21 cellular contexts compared by ENCODE assay signal in genomic region chr6:1262704-1263038, GRCh38. TPM values are rescaled to one million over a fixed set of nuclear protein-coding genes. Genes with fewer than 3 reads are reported as not detected.
DNase-seq lines count a peak whose midpoint lies in the region; TF ChIP-seq lines count a peak whose summit lies in the region.
"Had no signal": no experiment of that assay in that cellular context is flagged by ENCODE, and none has a peak within 500 bp of the region (broad histone marks: within the 10 kb centered on the region; RNA-seq: fewer than 3 reads in every experiment).

No MANE protein-coding gene starts in this region.

- H4K20me1 ChIP-seq in PC-9 (ENCODE audit: insufficient read depth): no peaks in the 10 kb centered on the region
- no peaks in the 10 kb centered on the region for H4K20me1 ChIP-seq in smooth muscle cell (ENCODE audit: low read depth)
- H4K20me1 ChIP-seq: BLaER1 had no signal

- peak overlapping the region; percentile 100 for H3K27ac Mint-ChIP-seq in Caco-2 (ENCODE audit: unreplicated experiment)
- H3K27ac Mint-ChIP-seq in activated T-helper 2 cell treated with anti-CD3 and anti-CD28 coated beads, Interferon-gamma antibody, Interleukin-2, Interleukin-4, amounts not matched to agents 10 μg/mL and 5 μg/mL and 100 μg/mL, durations not matched to agents 14 hours and 24 hours and 36 hours: no peak overlapping the region
- H3K27ac Mint-ChIP-seq: CD4-positive, alpha-beta memory T cell; CD4-positive, CD25-positive, alpha-beta regulatory T cell; CD8-positive, alpha-beta memory T cell had no signal

- no peaks in the 10 kb centered on the region for H3K27me3 ChIP-seq in Caco-2 (replicated peaks; ENCODE audit: control insufficient read depth, insufficient read depth, low read length)
- H3K27me3 ChIP-seq in PC-9 (ENCODE audit: insufficient read depth, low read depth): no peaks in the 10 kb centered on the region
- H3K27me3 ChIP-seq in smooth muscle cell (ENCODE audit: low read depth): no peaks in the 10 kb centered on the region
- H3K27me3 ChIP-seq: BE2C, BLaER1 had no signal

- H3F3A ChIP-seq in PC-9 (ENCODE audit: insufficient read depth, low read depth): peaks cover 13% of the 10 kb centered on the region
- H3F3A ChIP-seq in smooth muscle cell (ENCODE audit: low read depth): peaks cover 5% of the 10 kb centered on the region

- H3K27ac ChIP-seq in PC-9 (peak overlapping the region; percentile 72; the same call in 1 of the 2 replicates), smooth muscle cell (ENCODE audit: low read depth) (no peak overlapping the region)
- H3K27ac ChIP-seq: BLaER1 had no signal

- H3K4me1 Mint-ChIP-seq in Caco-2 (ENCODE audit: low read depth, unreplicated experiment): peaks cover 31% of the 10 kb centered on the region
- no peaks in the 10 kb centered on the region for H3K4me1 Mint-ChIP-seq in activated T-helper 2 cell treated with anti-CD3 and anti-CD28 coated beads, Interferon-gamma antibody, Interleukin-2, Interleukin-4, amounts not matched to agents 10 μg/mL and 5 μg/mL and 100 μg/mL, durations not matched to agents 14 hours and 24 hours and 36 hours (ENCODE audit: low read depth)
- H3K4me1 Mint-ChIP-seq: CD4-positive, alpha-beta memory T cell; CD4-positive, CD25-positive, alpha-beta regulatory T cell; CD8-positive, alpha-beta memory T cell had no signal

- DNase-seq in Caco-2 (no peak), PC-9 (no peak), smooth muscle cell (lab: John Stamatoyannopoulos, UW; ENCODE audit: unreplicated experiment) (no peak), GM03348 (ENCODE audit: low spot score) (no peak), cerebellum (ENCODE audit: low spot score) (no peak)
- DNase-seq in activated T-helper 2 cell treated with anti-CD3 and anti-CD28 coated beads, Interferon-gamma antibody, Interleukin-2, Interleukin-4, amounts not matched to agents 10 μg/mL and 5 μg/mL and 100 μg/mL, durations not matched to agents 14 hours and 24 hours and 36 hours (ENCODE audit: low spot score): no peak
- DNase-seq: 8988T; ACHN; BE2C; C1 segment of cervical spinal cord; Calu3; CD4-positive, alpha-beta memory T cell; CD4-positive, CD25-positive, alpha-beta regulatory T cell; CD8-positive, alpha-beta memory T cell; COR-L47; DMS79 treated with DMSO at 0.1 percent for 48 hours; GF-D8 had no signal

- no peaks in the 10 kb centered on the region for H3K79me2 ChIP-seq in PC-9 (ENCODE audit: low read depth)
- H3K79me2 ChIP-seq in smooth muscle cell (ENCODE audit: low read depth): no peaks in the 10 kb centered on the region

- CTCF ChIA-PET in Caco-2 (lab: Charles Lee): interaction anchor here (1.9 kb wide), 1 partner anchor 49 kb away, joined by 15 read pairs; the partner anchor contains the start of gene FOXQ1
- CTCF ChIA-PET in PC-9 (lab: Charles Lee): no interaction called here

- H3K4me3 ChIP-seq in Caco-2 (ENCODE audit: low read depth, low read length): no peak overlapping the region
- no peak overlapping the region for H3K4me3 ChIP-seq in PC-9
- no peak overlapping the region for H3K4me3 ChIP-seq in smooth muscle cell
- H3K4me3 ChIP-seq: BLaER1, GM12878 had no signal

- no TSS peak for BruUV-seq in Caco-2 (replicated peaks; lab: Mats Ljungman, UMichigan)
- BruUV-seq in PC-9 (replicated peaks; lab: Mats Ljungman, UMichigan): no TSS peak

- H3K9me3 ChIP-seq in Caco-2 (no peaks in the 10 kb centered on the region), PC-9 (ENCODE audit: insufficient read depth, low read depth) (no peaks in the 10 kb centered on the region), smooth muscle cell (replicated peaks; ENCODE audit: low read depth) (no peaks in the 10 kb centered on the region)
- H3K9me3 ChIP-seq: BE2C had no signal

- H3K9ac ChIP-seq in smooth muscle cell (ENCODE audit: low read depth): no peak overlapping the region
- H3K9ac ChIP-seq: BLaER1 had no signal

- no peaks in the 10 kb centered on the region for H3K9me2 ChIP-seq in PC-9 (ENCODE audit: insufficient read depth)

- H3K4me1 ChIP-seq in Caco-2 (peaks cover 62% of the 10 kb centered on the region), PC-9 (replicated peaks; ENCODE audit: insufficient read depth) (peaks cover 35% of the 10 kb centered on the region), smooth muscle cell (ENCODE audit: low read depth) (peaks cover 4% of the 10 kb centered on the region)
- H3K4me1 ChIP-seq: BE2C, BLaER1 had no signal

- H3K4me3 Mint-ChIP-seq in Caco-2 (ENCODE audit: unreplicated experiment): peak overlapping the region; percentile 73
- H3K4me3 Mint-ChIP-seq in activated T-helper 2 cell treated with anti-CD3 and anti-CD28 coated beads, Interferon-gamma antibody, Interleukin-2, Interleukin-4, amounts not matched to agents 10 μg/mL and 5 μg/mL and 100 μg/mL, durations not matched to agents 14 hours and 24 hours and 36 hours (ENCODE audit: low read depth): no peak overlapping the region
- H3K4me3 Mint-ChIP-seq: CD14-positive monocyte; CD4-positive, alpha-beta memory T cell; CD4-positive, CD25-positive, alpha-beta regulatory T cell; CD8-positive, alpha-beta memory T cell had no signal

- no peak for TF ChIP-seq CTCF in Caco-2 (IDR thresholded peaks at IDR 0.05; ENCODE audit: insufficient read depth in 1 of 2, low read depth in 1 of 2, low read length in 1 of 2, severe bottlenecking in 1 of 2, unreplicated experiment in 1 of 2)
- TF ChIP-seq CTCF in PC-9 (conservative IDR thresholded peaks at IDR 0.05): no peak
- no peak for TF ChIP-seq CTCF in smooth muscle cell (IDR thresholded peaks at IDR 0.05; ENCODE audit: borderline replicate concordance, insufficient read depth, poor library complexity, severe bottlenecking)

- intact Hi-C loops in Caco-2 (cut with micrococcal nuclease; ENCODE audit: unreplicated experiment) (loop anchor here (1.0 to 10.0 kb wide), 6 partner anchors 21 to 348 kb away; no protein-coding TSS in a partner anchor), PC-9 (cut with micrococcal nuclease; ENCODE audit: unreplicated experiment) (no loop called here)
- intact Hi-C loops in activated T-helper 2 cell treated with anti-CD3 and anti-CD28 coated beads, Interferon-gamma antibody, Interleukin-2, Interleukin-4, amounts not matched to agents 10 μg/mL and 5 μg/mL and 100 μg/mL, durations not matched to agents 14 hours and 24 hours and 36 hours (cut with micrococcal nuclease): no loop called here

- H3K36me3 ChIP-seq in Caco-2 (ENCODE audit: control insufficient read depth, insufficient read depth, low read length) (no peaks in the 10 kb centered on the region), PC-9 (ENCODE audit: low read depth) (no peaks in the 10 kb centered on the region), smooth muscle cell (ENCODE audit: low read depth) (no peaks in the 10 kb centered on the region)
- H3K36me3 ChIP-seq: BE2C, BLaER1 had no signal

- H3K9me3 Mint-ChIP-seq in Caco-2 (ENCODE audit: unreplicated experiment): peaks cover 10% of the 10 kb centered on the region
- no peaks in the 10 kb centered on the region for H3K9me3 Mint-ChIP-seq in activated T-helper 2 cell treated with anti-CD3 and anti-CD28 coated beads, Interferon-gamma antibody, Interleukin-2, Interleukin-4, amounts not matched to agents 10 μg/mL and 5 μg/mL and 100 μg/mL, durations not matched to agents 14 hours and 24 hours and 36 hours
- H3K9me3 Mint-ChIP-seq: CD4-positive, alpha-beta memory T cell; CD4-positive, CD25-positive, alpha-beta regulatory T cell had no signal

- POLR2A ChIA-PET in Caco-2 (lab: Charles Lee): interaction anchor here (0.6 to 2.8 kb wide), 3 partner anchors 32 to 54 kb away, joined by 3 to 10 read pairs (median 3); no protein-coding TSS in a partner anchor
- POLR2A ChIA-PET in PC-9 (lab: Charles Lee; ENCODE audit: unreplicated experiment): no interaction called here

- no peak overlapping the region for H2AFZ ChIP-seq in PC-9
- H2AFZ ChIP-seq in smooth muscle cell (ENCODE audit: low read depth): no peak overlapping the region

- no peaks in the 10 kb centered on the region for H3K27me3 Mint-ChIP-seq in Caco-2 (ENCODE audit: insufficient read depth, unreplicated experiment)
- peaks cover 5% of the 10 kb centered on the region for H3K27me3 Mint-ChIP-seq in activated T-helper 2 cell treated with anti-CD3 and anti-CD28 coated beads, Interferon-gamma antibody, Interleukin-2, Interleukin-4, amounts not matched to agents 10 μg/mL and 5 μg/mL and 100 μg/mL, durations not matched to agents 14 hours and 24 hours and 36 hours (ENCODE audit: low read depth)

- H3K36me3 Mint-ChIP-seq in Caco-2 (ENCODE audit: insufficient read depth, unreplicated experiment): peaks cover 22% of the 10 kb centered on the region
- no peaks in the 10 kb centered on the region for H3K36me3 Mint-ChIP-seq in activated T-helper 2 cell treated with anti-CD3 and anti-CD28 coated beads, Interferon-gamma antibody, Interleukin-2, Interleukin-4, amounts not matched to agents 10 μg/mL and 5 μg/mL and 100 μg/mL, durations not matched to agents 14 hours and 24 hours and 36 hours (ENCODE audit: low read depth)
- H3K36me3 Mint-ChIP-seq: CD14-positive monocyte; CD4-positive, alpha-beta memory T cell; CD4-positive, CD25-positive, alpha-beta regulatory T cell; CD8-positive, alpha-beta memory T cell had no signal

- H3K4me2 ChIP-seq in PC-9 (no peak overlapping the region), smooth muscle cell (peak overlapping the region; percentile 59)
- H3K4me2 ChIP-seq: BLaER1 had no signal

- 91% methylated on average over 6 of the region's 6 CpGs for WGBS in smooth muscle cell (ENCODE audit: low lambda C conversion rate)

RNA-seq across cellular contexts. Expression of gene FOXQ1, which starts 49.2 kb away (rescaled TPM):
- total RNA-seq in Caco-2 (2022) (170 and 191 TPM in 2 replicates), PC-9 (2021) (55.8 and 57.0 TPM in 2 replicates), smooth muscle cell (3.5 and 6.6 TPM in 2 replicates), cerebellum (2.4 TPM)
- 10.0 and 10.4 TPM in 2 replicates for polyA plus RNA-seq in smooth muscle cell
- total RNA-seq in activated T-helper 2 cell treated with anti-CD3 and anti-CD28 coated beads, Interferon-gamma antibody, Interleukin-2, Interleukin-4, amounts not matched to agents 10 μg/mL and 5 μg/mL and 100 μg/mL, durations not matched to agents 14 hours and 24 hours and 36 hours: not detected in 2 replicates
- total RNA-seq: A673; CD4-positive, alpha-beta memory T cell; CD4-positive, CD25-positive, alpha-beta regulatory T cell; CD8-positive, alpha-beta memory T cell had no signal
- polyA plus RNA-seq: CD14-positive monocyte; CD4-positive, alpha-beta memory T cell; CD4-positive, CD25-positive, alpha-beta regulatory T cell; CD8-positive, alpha-beta memory T cell; GM12878 had no signal
